In the genomic region with DNA sequence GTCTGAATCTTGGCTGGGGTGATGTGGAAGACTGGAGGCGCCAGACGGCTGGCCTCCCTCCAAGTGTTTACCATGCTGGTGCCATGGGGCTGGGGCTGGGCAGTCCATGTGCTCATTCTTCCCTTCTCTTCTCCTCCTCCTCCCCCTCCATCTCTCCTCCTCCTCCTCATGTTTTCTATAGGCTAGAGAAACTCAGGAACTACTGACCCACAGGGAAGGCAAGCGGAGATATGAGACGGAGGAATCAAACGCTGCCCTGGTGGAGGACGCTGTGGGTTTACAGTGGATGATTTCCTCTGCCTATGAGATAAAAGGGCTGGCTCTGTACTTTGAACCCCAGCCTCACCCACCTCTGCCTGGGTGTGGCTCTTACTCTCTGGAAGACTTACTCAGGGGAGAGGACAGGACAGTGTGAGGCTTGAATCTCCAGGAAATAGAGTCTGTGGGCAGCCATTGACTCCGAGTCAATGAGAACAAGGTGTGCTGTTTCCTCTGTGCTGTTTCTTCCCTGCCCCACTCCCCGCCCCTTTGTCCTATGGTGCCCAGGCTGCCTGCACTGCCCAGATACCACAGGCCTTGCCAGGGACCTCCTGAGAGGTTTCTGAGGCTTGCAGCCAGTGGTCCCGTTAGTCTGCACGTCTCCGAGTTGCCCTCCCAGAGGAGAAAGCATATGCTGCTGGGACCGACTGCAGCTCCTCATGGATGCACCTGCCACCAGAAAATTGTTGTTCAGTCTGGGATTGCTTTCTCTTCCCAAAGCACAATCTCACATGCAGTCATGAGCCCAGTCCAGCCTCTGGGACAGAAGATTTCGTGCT, we compare ENCODE assay signal across 11 cellular contexts.
DNase-seq lines count a peak whose midpoint lies in the region; ATAC-seq and TF ChIP-seq lines count a peak whose summit lies in the region.
"Had no signal": no experiment of that assay in that cellular context is flagged by ENCODE, and none has a peak within 500 bp of the region (broad histone marks: within the 10 kb centered on the region; RNA-seq: fewer than 3 reads in every experiment).

No MANE protein-coding gene starts in this region.

- CTCF ChIA-PET in activated B cell treated with CpG ODN at 0.5 μM for 24 hours (lab: Charles Lee), result no interaction called here

- no peaks in the 10 kb centered on the region for H3K9me3 ChIP-seq in mucosa of descending colon

- H3K4me1 Mint-ChIP-seq in GM23338, result no peaks in the 10 kb centered on the region
- peaks cover 38% of the 10 kb centered on the region for H3K4me1 Mint-ChIP-seq in activated B cell treated with CpG ODN at 0.5 μM for 24 hours

- POLR2A ChIA-PET in activated B cell treated with CpG ODN at 0.5 μM for 24 hours (lab: Charles Lee), result interaction anchor here (0.7 kb wide), 1 partner anchor 19 kb away, joined by 3 read pairs; no protein-coding TSS in a partner anchor

- TF ChIP-seq CTCF in GM23338 (conservative IDR thresholded peaks at IDR 0.05; ENCODE audit: low read depth in 2 of 2) (no peak), activated B cell treated with CpG ODN at 0.5 μM for 24 hours (IDR thresholded peaks at IDR 0.05) (no peak), mucosa of descending colon (IDR thresholded peaks at IDR 0.05) (no peak)

- H3K4me3 ChIP-seq in GM23338 (no peak overlapping the region), mucosa of descending colon (no peak overlapping the region)

- H3K27me3 ChIP-seq in GM23338 (ENCODE audit: insufficient read depth), result no peaks in the 10 kb centered on the region

- H3K4me3 Mint-ChIP-seq in GM23338, result no peak overlapping the region
- peak overlapping the region; percentile 33 for H3K4me3 Mint-ChIP-seq in activated B cell treated with CpG ODN at 0.5 μM for 24 hours

- H3K27ac Mint-ChIP-seq in GM23338, result no peak overlapping the region
- H3K27ac Mint-ChIP-seq in activated B cell treated with CpG ODN at 0.5 μM for 24 hours, result no peak overlapping the region

- H3K36me3 ChIP-seq in GM23338 (ENCODE audit: insufficient read depth) (no peaks in the 10 kb centered on the region), mucosa of descending colon (ENCODE audit: low read depth) (no peaks in the 10 kb centered on the region)

- intact Hi-C loops in activated B cell treated with CpG ODN at 0.5 μM for 24 hours (cut with micrococcal nuclease), result no loop called here
- intact Hi-C loops in mucosa of descending colon (cut with DNase I, micrococcal nuclease), result loop anchor here in 1 of 2 donors (10.0 kb wide), 1 partner anchor 130 kb away; a partner anchor contains a TSS
- intact Hi-C loops in left cardiac atrium (cut with DNase I), result no loop called here

- no peak overlapping the region for H3K27ac ChIP-seq in GM23338 (ENCODE audit: low read depth)

- H3K4me1 ChIP-seq in GM23338 (ENCODE audit: insufficient read depth) (no peaks in the 10 kb centered on the region), mucosa of descending colon (ENCODE audit: low read depth) (peaks cover 18% of the 10 kb centered on the region)

- H4K20me1 ChIP-seq in GM23338 (replicated peaks; ENCODE audit: insufficient read depth), result no peaks in the 10 kb centered on the region

- no peaks in the 10 kb centered on the region for H3F3A ChIP-seq in GM23338 (replicated peaks; ENCODE audit: low read depth)

- H3K9me3 Mint-ChIP-seq in GM23338 (no peaks in the 10 kb centered on the region), activated B cell treated with CpG ODN at 0.5 μM for 24 hours (no peaks in the 10 kb centered on the region)

- no peaks in the 10 kb centered on the region for H3K79me2 ChIP-seq in GM23338 (replicated peaks; ENCODE audit: insufficient read depth)

- H3K27me3 Mint-ChIP-seq in GM23338 (ENCODE audit: insufficient read depth, low read depth, poor library complexity) (no peaks in the 10 kb centered on the region), activated B cell treated with CpG ODN at 0.5 μM for 24 hours (no peaks in the 10 kb centered on the region)

- no peaks in the 10 kb centered on the region for H3K9me2 ChIP-seq in GM23338 (ENCODE audit: insufficient read depth)

- H3K36me3 Mint-ChIP-seq in GM23338 (ENCODE audit: low read depth) (no peaks in the 10 kb centered on the region), activated B cell treated with CpG ODN at 0.5 μM for 24 hours (ENCODE audit: low read depth) (no peaks in the 10 kb centered on the region)

- H2AFZ ChIP-seq in GM23338, result peak overlapping the region; percentile 88

- ATAC-seq in GM23338, result no peak
- ATAC-seq in activated B cell treated with CpG ODN at 0.5 μM for 24 hours (ENCODE audit: low read depth), result no peak
- ATAC-seq in mucosa of descending colon, result peak; percentile 91
- ATAC-seq in GM18873 (IDR thresholded peaks at IDR 0.05; ENCODE audit: low FRiP score, unreplicated experiment), result no peak
- ATAC-seq in left cardiac atrium, result no peak

- no peak overlapping the region for H3K4me2 ChIP-seq in GM23338

- DNase-seq in COLO668 (lab: John Stamatoyannopoulos, UW; ENCODE audit: unreplicated experiment) (peak; percentile 56), GM23338 (ENCODE audit: low spot score) (no peak), activated B cell treated with CpG ODN at 0.5 μM for 24 hours (no peak), mucosa of descending colon (peak; percentile 82 to 95 (median 88)), SK-N-DZ (ENCODE audit: low spot score) (no peak), left cardiac atrium (no peak), AG08395 (ENCODE audit: low spot score) (no peak)
- DNase-seq: activated CD8-positive, alpha-beta memory T cell treated with anti-CD3 and anti-CD28 coated beads for 24 hours; DMS79 treated with DMSO at 0.1 percent for 48 hours; trophoblast cell had no signal

TF ChIP-seq in GM23338, 12 proteins besides CTCF, POLR2A, EP300 and RAD21 (continues in another document):
- TF ChIP-seq CREB1 (CRISPR knock-in tag; IDR thresholded peaks at IDR 0.05; ENCODE audit: low read depth), result no peak
- TF ChIP-seq, protein P1, sequence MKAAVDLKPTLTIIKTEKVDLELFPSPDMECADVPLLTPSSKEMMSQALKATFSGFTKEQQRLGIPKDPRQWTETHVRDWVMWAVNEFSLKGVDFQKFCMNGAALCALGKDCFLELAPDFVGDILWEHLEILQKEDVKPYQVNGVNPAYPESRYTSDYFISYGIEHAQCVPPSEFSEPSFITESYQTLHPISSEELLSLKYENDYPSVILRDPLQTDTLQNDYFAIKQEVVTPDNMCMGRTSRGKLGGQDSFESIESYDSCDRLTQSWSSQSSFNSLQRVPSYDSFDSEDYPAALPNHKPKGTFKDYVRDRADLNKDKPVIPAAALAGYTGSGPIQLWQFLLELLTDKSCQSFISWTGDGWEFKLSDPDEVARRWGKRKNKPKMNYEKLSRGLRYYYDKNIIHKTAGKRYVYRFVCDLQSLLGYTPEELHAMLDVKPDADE (IDR thresholded peaks at IDR 0.05), result no peak
- TF ChIP-seq, protein P2, sequence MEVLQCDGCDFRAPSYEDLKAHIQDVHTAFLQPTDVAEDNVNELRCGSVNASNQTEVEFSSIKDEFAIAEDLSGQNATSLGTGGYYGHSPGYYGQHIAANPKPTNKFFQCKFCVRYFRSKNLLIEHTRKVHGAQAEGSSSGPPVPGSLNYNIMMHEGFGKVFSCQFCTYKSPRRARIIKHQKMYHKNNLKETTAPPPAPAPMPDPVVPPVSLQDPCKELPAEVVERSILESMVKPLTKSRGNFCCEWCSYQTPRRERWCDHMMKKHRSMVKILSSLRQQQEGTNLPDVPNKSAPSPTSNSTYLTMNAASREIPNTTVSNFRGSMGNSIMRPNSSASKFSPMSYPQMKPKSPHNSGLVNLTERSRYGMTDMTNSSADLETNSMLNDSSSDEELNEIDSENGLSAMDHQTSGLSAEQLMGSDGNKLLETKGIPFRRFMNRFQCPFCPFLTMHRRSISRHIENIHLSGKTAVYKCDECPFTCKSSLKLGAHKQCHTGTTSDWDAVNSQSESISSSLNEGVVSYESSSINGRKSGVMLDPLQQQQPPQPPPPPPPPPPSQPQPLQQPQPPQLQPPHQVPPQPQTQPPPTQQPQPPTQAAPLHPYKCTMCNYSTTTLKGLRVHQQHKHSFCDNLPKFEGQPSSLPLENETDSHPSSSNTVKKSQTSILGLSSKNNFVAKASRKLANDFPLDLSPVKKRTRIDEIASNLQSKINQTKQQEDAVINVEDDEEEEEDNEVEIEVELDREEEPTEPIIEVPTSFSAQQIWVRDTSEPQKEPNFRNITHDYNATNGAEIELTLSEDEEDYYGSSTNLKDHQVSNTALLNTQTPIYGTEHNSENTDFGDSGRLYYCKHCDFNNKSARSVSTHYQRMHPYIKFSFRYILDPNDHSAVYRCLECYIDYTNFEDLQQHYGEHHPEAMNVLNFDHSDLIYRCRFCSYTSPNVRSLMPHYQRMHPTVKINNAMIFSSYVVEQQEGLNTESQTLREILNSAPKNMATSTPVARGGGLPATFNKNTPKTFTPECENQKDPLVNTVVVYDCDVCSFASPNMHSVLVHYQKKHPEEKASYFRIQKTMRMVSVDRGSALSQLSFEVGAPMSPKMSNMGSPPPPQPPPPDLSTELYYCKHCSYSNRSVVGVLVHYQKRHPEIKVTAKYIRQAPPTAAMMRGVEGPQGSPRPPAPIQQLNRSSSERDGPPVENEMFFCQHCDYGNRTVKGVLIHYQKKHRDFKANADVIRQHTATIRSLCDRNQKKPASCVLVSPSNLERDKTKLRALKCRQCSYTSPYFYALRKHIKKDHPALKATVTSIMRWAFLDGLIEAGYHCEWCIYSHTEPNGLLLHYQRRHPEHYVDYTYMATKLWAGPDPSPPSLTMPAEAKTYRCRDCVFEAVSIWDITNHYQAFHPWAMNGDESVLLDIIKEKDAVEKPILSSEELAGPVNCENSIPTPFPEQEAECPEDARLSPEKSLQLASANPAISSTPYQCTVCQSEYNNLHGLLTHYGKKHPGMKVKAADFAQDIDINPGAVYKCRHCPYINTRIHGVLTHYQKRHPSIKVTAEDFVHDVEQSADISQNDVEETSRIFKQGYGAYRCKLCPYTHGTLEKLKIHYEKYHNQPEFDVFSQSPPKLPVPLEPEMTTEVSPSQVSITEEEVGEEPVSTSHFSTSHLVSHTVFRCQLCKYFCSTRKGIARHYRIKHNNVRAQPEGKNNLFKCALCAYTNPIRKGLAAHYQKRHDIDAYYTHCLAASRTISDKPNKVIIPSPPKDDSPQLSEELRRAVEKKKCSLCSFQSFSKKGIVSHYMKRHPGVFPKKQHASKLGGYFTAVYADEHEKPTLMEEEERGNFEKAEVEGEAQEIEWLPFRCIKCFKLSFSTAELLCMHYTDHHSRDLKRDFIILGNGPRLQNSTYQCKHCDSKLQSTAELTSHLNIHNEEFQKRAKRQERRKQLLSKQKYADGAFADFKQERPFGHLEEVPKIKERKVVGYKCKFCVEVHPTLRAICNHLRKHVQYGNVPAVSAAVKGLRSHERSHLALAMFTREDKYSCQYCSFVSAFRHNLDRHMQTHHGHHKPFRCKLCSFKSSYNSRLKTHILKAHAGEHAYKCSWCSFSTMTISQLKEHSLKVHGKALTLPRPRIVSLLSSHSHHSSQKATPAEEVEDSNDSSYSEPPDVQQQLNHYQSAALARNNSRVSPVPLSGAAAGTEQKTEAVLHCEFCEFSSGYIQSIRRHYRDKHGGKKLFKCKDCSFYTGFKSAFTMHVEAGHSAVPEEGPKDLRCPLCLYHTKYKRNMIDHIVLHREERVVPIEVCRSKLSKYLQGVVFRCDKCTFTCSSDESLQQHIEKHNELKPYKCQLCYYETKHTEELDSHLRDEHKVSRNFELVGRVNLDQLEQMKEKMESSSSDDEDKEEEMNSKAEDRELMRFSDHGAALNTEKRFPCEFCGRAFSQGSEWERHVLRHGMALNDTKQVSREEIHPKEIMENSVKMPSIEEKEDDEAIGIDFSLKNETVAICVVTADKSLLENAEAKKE (CRISPR knock-in tag; IDR thresholded peaks at IDR 0.05), result no peak

Comparison
In these comparisons a context has a peak if more than half of its experiments do, and no peak if none do; other contexts are left out.
1. DNase-seq: peak in COLO668 (single experiment) and mucosa of descending colon (3 of 3); none in GM23338 (single experiment), activated B cell treated with CpG ODN at 0.5 μM for 24 hours (single experiment), SK-N-DZ (single experiment), left cardiac atrium (single experiment) and AG08395 (single experiment).